8 cellular contexts compared by ENCODE assay signal in the genomic region with DNA sequence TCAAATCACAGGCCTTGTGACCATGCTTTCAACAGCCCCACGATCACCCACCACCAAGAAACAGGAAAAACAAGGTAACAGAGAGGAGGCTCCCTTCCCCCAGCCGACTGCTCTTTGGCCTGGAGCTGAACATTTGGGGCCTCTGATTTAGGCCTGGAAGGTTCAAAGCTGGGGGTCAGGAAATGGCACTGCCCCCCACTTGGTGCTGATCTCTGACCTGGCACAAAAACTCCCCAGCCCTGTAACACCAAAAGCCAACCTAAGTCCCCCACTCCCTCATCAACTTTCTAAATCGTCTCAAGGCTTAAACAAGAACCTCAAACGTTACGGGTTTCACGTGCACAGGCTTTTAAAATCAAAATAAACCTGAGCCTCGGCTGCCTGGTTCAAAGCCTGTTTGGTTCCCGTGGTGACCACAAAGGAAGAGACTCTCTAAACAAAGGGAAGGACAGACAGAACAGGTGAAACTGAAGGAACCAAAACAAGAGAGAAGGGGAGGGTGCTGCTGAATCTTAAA. TPM values are rescaled to one million over a fixed set of nuclear protein-coding genes. Genes with fewer than 3 reads are reported as not detected.
A peak's percentile ranks its signal among the peaks of the same experiment; 100 is the strongest.
DNase-seq lines count a peak whose midpoint lies in the region; ATAC-seq and TF ChIP-seq lines count a peak whose summit lies in the region.

No MANE protein-coding gene starts in this region.

- H3K36me3 ChIP-seq in lower lobe of right lung (peaks cover 20% of the 10 kb centered on the region), uterus (no peaks in the 10 kb centered on the region)

- DNase-seq in natural killer cell = no peak
- DNase-seq in natural killer cell treated with Interleukin-12 subunit alpha and Interleukin-12 subunit beta and Interleukin-15 and Interleukin-18, amount 100 ng/mL, for 72 hours (ENCODE audit: low spot score) = no peak
- DNase-seq in activated naive CD8-positive, alpha-beta T cell treated with anti-CD3 and anti-CD28 coated beads, Interleukin-2, amount 50 U/mL, for 24 hours = no peak
- DNase-seq in lower lobe of right lung = no peak
- DNase-seq in uterus = peak in 1 of 2 donors; percentile 53
- DNase-seq in UCSD-AML1 (lab: John Stamatoyannopoulos, UW; ENCODE audit: unreplicated experiment) = no peak

- peak in 1 of 3 donors; percentile 22 for ATAC-seq in natural killer cell
- ATAC-seq in natural killer cell treated with Interleukin-12 subunit alpha and Interleukin-12 subunit beta and Interleukin-15 and Interleukin-18, amount 100 ng/mL, for 72 hours = no peak
- no peak for ATAC-seq in activated naive CD8-positive, alpha-beta T cell treated with anti-CD3 and anti-CD28 coated beads, Interleukin-2, amount 50 U/mL, for 24 hours
- ATAC-seq in lower lobe of right lung = no peak
- no peak for ATAC-seq in HG02840 (IDR thresholded peaks at IDR 0.05; ENCODE audit: low FRiP score, unreplicated experiment)
- no peak for ATAC-seq in HG02610 (IDR thresholded peaks at IDR 0.05; ENCODE audit: unreplicated experiment)

- intact Hi-C loops in natural killer cell (cut with micrococcal nuclease) (no loop called here), lower lobe of right lung (cut with DNase I) (no loop called here), uterus (cut with DNase I; ENCODE audit: low total_unique reads) (no loop called here)

- no peaks in the 10 kb centered on the region for H3K36me3 Mint-ChIP-seq in natural killer cell
- peaks cover 9% of the 10 kb centered on the region for H3K36me3 Mint-ChIP-seq in natural killer cell treated with Interleukin-12 subunit alpha and Interleukin-12 subunit beta and Interleukin-15 and Interleukin-18, amount 100 ng/mL, for 72 hours
- H3K36me3 Mint-ChIP-seq in activated naive CD8-positive, alpha-beta T cell treated with anti-CD3 and anti-CD28 coated beads, Interleukin-2, amount 50 U/mL, for 24 hours (ENCODE audit: low read depth) = peaks cover 41% of the 10 kb centered on the region

- peaks cover 31 to 36% of the 10 kb centered on the region in 2 donors for H3K4me1 Mint-ChIP-seq in natural killer cell
- H3K4me1 Mint-ChIP-seq in natural killer cell treated with Interleukin-12 subunit alpha and Interleukin-12 subunit beta and Interleukin-15 and Interleukin-18, amount 100 ng/mL, for 72 hours (ENCODE audit: low read depth in 2 of 2) = peaks cover 14 to 27% of the 10 kb centered on the region in 2 donors
- H3K4me1 Mint-ChIP-seq in activated naive CD8-positive, alpha-beta T cell treated with anti-CD3 and anti-CD28 coated beads, Interleukin-2, amount 50 U/mL, for 24 hours = peaks cover 85% of the 10 kb centered on the region

- H3K4me3 Mint-ChIP-seq in natural killer cell = no peak overlapping the region
- no peak overlapping the region for H3K4me3 Mint-ChIP-seq in natural killer cell treated with Interleukin-12 subunit alpha and Interleukin-12 subunit beta and Interleukin-15 and Interleukin-18, amount 100 ng/mL, for 72 hours
- H3K4me3 Mint-ChIP-seq in activated naive CD8-positive, alpha-beta T cell treated with anti-CD3 and anti-CD28 coated beads, Interleukin-2, amount 50 U/mL, for 24 hours = peak overlapping the region; percentile 58

- H3K4me1 ChIP-seq in lower lobe of right lung (peaks cover 66% of the 10 kb centered on the region), uterus (peaks cover 38 to 48% of the 10 kb centered on the region in 2 donors)

- H3K27ac Mint-ChIP-seq in natural killer cell = peak overlapping the region; percentile 50 to 60
- peak overlapping the region in 1 of 2 donors; percentile 48 for H3K27ac Mint-ChIP-seq in natural killer cell treated with Interleukin-12 subunit alpha and Interleukin-12 subunit beta and Interleukin-15 and Interleukin-18, amount 100 ng/mL, for 72 hours
- H3K27ac Mint-ChIP-seq in activated naive CD8-positive, alpha-beta T cell treated with anti-CD3 and anti-CD28 coated beads, Interleukin-2, amount 50 U/mL, for 24 hours = peak overlapping the region; percentile 86

- TF ChIP-seq CTCF in natural killer cell (IDR thresholded peaks at IDR 0.05) = no peak
- no peak for TF ChIP-seq CTCF in lower lobe of right lung (IDR thresholded peaks at IDR 0.05)
- no peak for TF ChIP-seq CTCF in uterus (IDR thresholded peaks at IDR 0.05)

- no peak overlapping the region for H3K4me3 ChIP-seq in lower lobe of right lung
- H3K4me3 ChIP-seq in uterus = no peak overlapping the region

- H3K27me3 ChIP-seq in lower lobe of right lung (ENCODE audit: low read depth) = no peaks in the 10 kb centered on the region
- no peaks in the 10 kb centered on the region for H3K27me3 ChIP-seq in uterus

- H3K9me3 ChIP-seq in lower lobe of right lung (no peaks in the 10 kb centered on the region), uterus (no peaks in the 10 kb centered on the region)

- no peak for TF ChIP-seq POLR2A in uterus (IDR thresholded peaks at IDR 0.05)

- no peaks in the 10 kb centered on the region for H3K27me3 Mint-ChIP-seq in natural killer cell (ENCODE audit: low read depth in 2 of 2)
- H3K27me3 Mint-ChIP-seq in natural killer cell treated with Interleukin-12 subunit alpha and Interleukin-12 subunit beta and Interleukin-15 and Interleukin-18, amount 100 ng/mL, for 72 hours = peaks cover 0 to 3% of the 10 kb centered on the region in 2 donors
- no peaks in the 10 kb centered on the region for H3K27me3 Mint-ChIP-seq in activated naive CD8-positive, alpha-beta T cell treated with anti-CD3 and anti-CD28 coated beads, Interleukin-2, amount 50 U/mL, for 24 hours

- H3K9me3 Mint-ChIP-seq in natural killer cell = no peaks in the 10 kb centered on the region
- no peaks in the 10 kb centered on the region for H3K9me3 Mint-ChIP-seq in natural killer cell treated with Interleukin-12 subunit alpha and Interleukin-12 subunit beta and Interleukin-15 and Interleukin-18, amount 100 ng/mL, for 72 hours
- H3K9me3 Mint-ChIP-seq in activated naive CD8-positive, alpha-beta T cell treated with anti-CD3 and anti-CD28 coated beads, Interleukin-2, amount 50 U/mL, for 24 hours = peaks cover 13% of the 10 kb centered on the region

- peak overlapping the region; percentile 38 for H3K27ac ChIP-seq in lower lobe of right lung
- peak overlapping the region; percentile 78 to 97 for H3K27ac ChIP-seq in uterus

RNA-seq across cellular contexts. Expression of a gene that starts 8.9 kb away (rescaled TPM):
- total RNA-seq in natural killer cell (10 to 100 TPM; 14.9 to 39.5 (median 19.6) TPM), lower lobe of right lung (124 TPM), uterus (100 to 1,000 TPM; 147 to 538 (median 343) TPM)
- 100 to 1,000 TPM in 1 of 2 donors, 10 to 100 TPM in 1; 40.1 to 124 TPM for total RNA-seq in natural killer cell treated with Interleukin-12 subunit alpha and Interleukin-12 subunit beta and Interleukin-15 and Interleukin-18, amount 100 ng/mL, for 72 hours
